In genomic region chr13:112574476-112575294, GRCh38 we compare ENCODE assay signal across 11 cellular contexts. TPM values are rescaled to one million over a fixed set of nuclear protein-coding genes. Genes with fewer than 3 reads are reported as not detected.
DNase-seq lines count a peak whose midpoint lies in the region; ATAC-seq and TF ChIP-seq lines count a peak whose summit lies in the region.
"Had no signal": no experiment of that assay in that cellular context is flagged by ENCODE, and none has a peak within 500 bp of the region (broad histone marks: within the 10 kb centered on the region; RNA-seq: fewer than 3 reads in every experiment).

No MANE protein-coding gene starts in this region.

- no peak overlapping the region for H3K9ac ChIP-seq in smooth muscle cell (ENCODE audit: low read depth)

- DNase-seq in MV-4-11 (lab: John Stamatoyannopoulos, UW), result peak; percentile 9
- DNase-seq in esophagus muscularis mucosa (ENCODE audit: extremely low spot score), result peak; percentile 84
- DNase-seq in smooth muscle cell (lab: John Stamatoyannopoulos, UW; ENCODE audit: unreplicated experiment), result no peak
- DNase-seq in NCI-H187 (lab: John Stamatoyannopoulos, UW), result no peak
- no peak for DNase-seq in breast epithelium (ENCODE audit: low spot score in 2 of 2)
- no peak for DNase-seq in NCI-H1694 (lab: John Stamatoyannopoulos, UW)
- DNase-seq in NCI-H2227 treated with DMSO at 0.1 percent for 48 hours (lab: John Stamatoyannopoulos, UW), result no peak
- DNase-seq: activated CD4-positive, alpha-beta T cell treated with anti-CD3 and anti-CD28 coated beads for 1 hour; amniotic stem cell; NCI-H187 treated with DMSO at 0.1 percent for 48 hours had no signal

- H3F3A ChIP-seq in smooth muscle cell (ENCODE audit: low read depth), result no peaks in the 10 kb centered on the region

- H3K4me1 ChIP-seq in esophagus muscularis mucosa (peaks cover 18 to 51% (median 41%) of the 10 kb centered on the region in 4 donors), smooth muscle cell (ENCODE audit: low read depth) (no peaks in the 10 kb centered on the region), breast epithelium (no peaks in the 10 kb centered on the region)

- H3K27ac ChIP-seq in esophagus muscularis mucosa (replicated peaks in 1 of 4) (peak overlapping the region; percentile 36 to 81 (median 55)), smooth muscle cell (ENCODE audit: low read depth) (no peak overlapping the region), breast epithelium (peak overlapping the region in 1 of 2 donors; percentile 2)

- H2AFZ ChIP-seq in smooth muscle cell (ENCODE audit: low read depth), result no peak overlapping the region

- H4K20me1 ChIP-seq in smooth muscle cell (ENCODE audit: low read depth), result peaks cover 60% of the 10 kb centered on the region

- H3K27me3 ChIP-seq in esophagus muscularis mucosa, result no peaks in the 10 kb centered on the region
- H3K27me3 ChIP-seq in smooth muscle cell (ENCODE audit: low read depth), result no peaks in the 10 kb centered on the region
- no peaks in the 10 kb centered on the region for H3K27me3 ChIP-seq in breast epithelium

- peak overlapping the region in 2 of 4 donors; percentile 8 to 10 for H3K4me3 ChIP-seq in esophagus muscularis mucosa
- H3K4me3 ChIP-seq in smooth muscle cell, result no peak overlapping the region
- H3K4me3 ChIP-seq in breast epithelium, result no peak overlapping the region

- H3K9me3 ChIP-seq in esophagus muscularis mucosa, result no peaks in the 10 kb centered on the region
- no peaks in the 10 kb centered on the region for H3K9me3 ChIP-seq in smooth muscle cell (replicated peaks; ENCODE audit: low read depth)
- H3K9me3 ChIP-seq in breast epithelium, result no peaks in the 10 kb centered on the region

- no peak for TF ChIP-seq POLR2A in esophagus muscularis mucosa (IDR thresholded peaks at IDR 0.05; ENCODE audit: low read depth)
- no peak for TF ChIP-seq POLR2A in breast epithelium (IDR thresholded peaks at IDR 0.05)

- H3K79me2 ChIP-seq in smooth muscle cell (ENCODE audit: low read depth), result peaks cover 69% of the 10 kb centered on the region

- WGBS in esophagus muscularis mucosa, result 62% methylated on average over 6 of the region's 6 CpGs
- 76% methylated on average over 6 of the region's 6 CpGs for WGBS in smooth muscle cell (ENCODE audit: low lambda C conversion rate)

- H3K4me2 ChIP-seq in smooth muscle cell, result peak overlapping the region; percentile 1

- TF ChIP-seq CTCF in esophagus muscularis mucosa (IDR thresholded peaks at IDR 0.05) (no peak), smooth muscle cell (IDR thresholded peaks at IDR 0.05; ENCODE audit: borderline replicate concordance, insufficient read depth, poor library complexity, severe bottlenecking) (no peak), breast epithelium (IDR thresholded peaks at IDR 0.05) (no peak)

- peak; percentile 54 for ATAC-seq in GM19438 (IDR thresholded peaks at IDR 0.05; ENCODE audit: low read depth, unreplicated experiment)

- H3K36me3 ChIP-seq in esophagus muscularis mucosa, result no peaks in the 10 kb centered on the region
- H3K36me3 ChIP-seq in smooth muscle cell (ENCODE audit: low read depth), result no peaks in the 10 kb centered on the region
- no peaks in the 10 kb centered on the region for H3K36me3 ChIP-seq in breast epithelium

- intact Hi-C loops in esophagus muscularis mucosa (cut with DNase I) (no loop called here), breast epithelium (cut with DNase I; ENCODE audit: low total_unique reads) (no loop called here)

- no peak for TF ChIP-seq EP300 in esophagus muscularis mucosa (IDR thresholded peaks at IDR 0.05)

RNA-seq across cellular contexts. Expression of gene TUBGCP3, which starts 13.3 kb away (rescaled TPM):
- total RNA-seq in esophagus muscularis mucosa (10 to 100 TPM; 25.2 to 33.6 (median 30.6) TPM), smooth muscle cell (11.6 and 12.4 TPM in 2 replicates), breast epithelium (10 to 100 TPM; 32.0 to 34.5 (median 32.1) TPM)
- 9.4 and 9.6 TPM in 2 replicates for polyA plus RNA-seq in smooth muscle cell

Comparison
In these comparisons a context has a peak if more than half of its experiments do, and no peak if none do; other contexts are left out.
1. DNase-seq: peak in MV-4-11 (single experiment) and esophagus muscularis mucosa (single experiment); none in smooth muscle cell (single experiment), NCI-H187 (0 of 2), breast epithelium (0 of 2), NCI-H1694 (single experiment) and NCI-H2227 treated with DMSO at 0.1 percent for 48 hours (single experiment).